1 cellular context compared by ENCODE assay signal in the genomic region with DNA sequence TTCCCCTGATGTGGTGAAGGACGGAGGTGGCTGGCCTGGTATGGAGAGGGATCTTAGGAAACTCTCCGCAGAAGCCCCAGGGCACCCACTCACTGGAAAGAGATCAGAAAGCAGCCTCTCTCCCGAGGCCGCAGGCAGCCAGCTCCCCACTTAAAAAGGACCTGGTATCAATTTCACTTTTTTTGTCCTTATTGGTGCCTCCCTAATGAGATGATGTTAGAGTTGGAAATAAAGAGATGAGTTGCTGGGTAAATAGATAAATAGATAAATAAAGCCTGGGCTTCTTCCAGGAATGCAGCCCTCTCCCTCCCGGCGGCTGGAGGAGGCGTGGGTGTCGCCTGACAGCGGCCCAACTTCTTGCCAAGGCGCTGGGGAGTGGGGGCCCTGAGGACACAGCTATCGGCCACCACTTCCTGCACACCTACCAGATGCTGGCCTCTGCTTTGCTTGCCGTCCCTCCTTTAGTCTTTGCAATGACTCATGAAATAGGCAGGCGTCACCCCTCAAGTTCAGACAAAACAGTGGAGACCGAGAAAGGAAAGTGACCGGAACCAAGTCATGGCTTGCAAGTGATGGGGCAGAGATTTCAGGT.
TF ChIP-seq lines count a peak whose summit lies in the region.

No MANE protein-coding gene starts in this region.

TF ChIP-seq in K562, 482 proteins besides CTCF, POLR2A, EP300 and RAD21 (continued from another document and continues in another):
- TF ChIP-seq, protein P1, sequence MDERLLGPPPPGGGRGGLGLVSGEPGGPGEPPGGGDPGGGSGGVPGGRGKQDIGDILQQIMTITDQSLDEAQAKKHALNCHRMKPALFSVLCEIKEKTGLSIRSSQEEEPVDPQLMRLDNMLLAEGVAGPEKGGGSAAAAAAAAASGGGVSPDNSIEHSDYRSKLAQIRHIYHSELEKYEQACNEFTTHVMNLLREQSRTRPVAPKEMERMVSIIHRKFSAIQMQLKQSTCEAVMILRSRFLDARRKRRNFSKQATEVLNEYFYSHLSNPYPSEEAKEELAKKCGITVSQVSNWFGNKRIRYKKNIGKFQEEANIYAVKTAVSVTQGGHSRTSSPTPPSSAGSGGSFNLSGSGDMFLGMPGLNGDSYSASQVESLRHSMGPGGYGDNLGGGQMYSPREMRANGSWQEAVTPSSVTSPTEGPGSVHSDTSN (CRISPR knock-in tag; IDR thresholded peaks at IDR 0.05; ENCODE audit: low read depth) = no peak
- TF ChIP-seq, protein P1 (tag; conservative IDR thresholded peaks at IDR 0.05; ENCODE audit: low read depth) = no peak
- TF ChIP-seq XRCC5 (IDR thresholded peaks at IDR 0.05; ENCODE audit: low read depth, low read length) = no peak
- TF ChIP-seq, protein P2, sequence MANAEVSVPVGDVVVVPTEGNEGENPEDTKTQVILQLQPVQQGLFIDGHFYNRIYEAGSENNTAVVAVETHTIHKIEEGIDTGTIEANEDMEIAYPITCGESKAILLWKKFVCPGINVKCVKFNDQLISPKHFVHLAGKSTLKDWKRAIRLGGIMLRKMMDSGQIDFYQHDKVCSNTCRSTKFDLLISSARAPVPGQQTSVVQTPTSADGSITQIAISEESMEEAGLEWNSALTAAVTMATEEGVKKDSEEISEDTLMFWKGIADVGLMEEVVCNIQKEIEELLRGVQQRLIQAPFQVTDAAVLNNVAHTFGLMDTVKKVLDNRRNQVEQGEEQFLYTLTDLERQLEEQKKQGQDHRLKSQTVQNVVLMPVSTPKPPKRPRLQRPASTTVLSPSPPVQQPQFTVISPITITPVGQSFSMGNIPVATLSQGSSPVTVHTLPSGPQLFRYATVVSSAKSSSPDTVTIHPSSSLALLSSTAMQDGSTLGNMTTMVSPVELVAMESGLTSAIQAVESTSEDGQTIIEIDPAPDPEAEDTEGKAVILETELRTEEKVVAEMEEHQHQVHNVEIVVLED (CRISPR knock-in tag; IDR thresholded peaks at IDR 0.05) = no peak
- no peak for TF ChIP-seq NFXL1 (CRISPR knock-in tag; IDR thresholded peaks at IDR 0.05)
- TF ChIP-seq HDAC8 (tag; IDR thresholded peaks at IDR 0.05) = no peak
- TF ChIP-seq PHF20 (IDR thresholded peaks at IDR 0.05; ENCODE audit: partially characterized antibody) = no peak
- no peak for TF ChIP-seq PHF8 (IDR thresholded peaks at IDR 0.05; ENCODE audit: borderline replicate concordance, low read length)
- TF ChIP-seq NCOA2 (IDR thresholded peaks at IDR 0.05; ENCODE audit: partially characterized antibody in 2 of 2) = no peak
- peak; percentile 50 for TF ChIP-seq HDAC3 (IDR thresholded peaks at IDR 0.05; ENCODE audit: borderline replicate concordance, partially characterized antibody)
- TF ChIP-seq KLF1 (tag; IDR thresholded peaks at IDR 0.05) = no peak
- no peak for TF ChIP-seq POLR2B (IDR thresholded peaks at IDR 0.05; ENCODE audit: low read depth, partially characterized antibody)
- TF ChIP-seq XRCC3 (IDR thresholded peaks at IDR 0.05) = no peak
- no peak for TF ChIP-seq EP400 (IDR thresholded peaks at IDR 0.05)
- peak; percentile 74; the same call in 1 of the 2 replicates for TF ChIP-seq RNF2 (IDR thresholded peaks at IDR 0.05)
- TF ChIP-seq, protein P3, sequence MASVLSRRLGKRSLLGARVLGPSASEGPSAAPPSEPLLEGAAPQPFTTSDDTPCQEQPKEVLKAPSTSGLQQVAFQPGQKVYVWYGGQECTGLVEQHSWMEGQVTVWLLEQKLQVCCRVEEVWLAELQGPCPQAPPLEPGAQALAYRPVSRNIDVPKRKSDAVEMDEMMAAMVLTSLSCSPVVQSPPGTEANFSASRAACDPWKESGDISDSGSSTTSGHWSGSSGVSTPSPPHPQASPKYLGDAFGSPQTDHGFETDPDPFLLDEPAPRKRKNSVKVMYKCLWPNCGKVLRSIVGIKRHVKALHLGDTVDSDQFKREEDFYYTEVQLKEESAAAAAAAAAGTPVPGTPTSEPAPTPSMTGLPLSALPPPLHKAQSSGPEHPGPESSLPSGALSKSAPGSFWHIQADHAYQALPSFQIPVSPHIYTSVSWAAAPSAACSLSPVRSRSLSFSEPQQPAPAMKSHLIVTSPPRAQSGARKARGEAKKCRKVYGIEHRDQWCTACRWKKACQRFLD (CRISPR knock-in tag; IDR thresholded peaks at IDR 0.05) = no peak
- TF ChIP-seq MYC (IDR thresholded peaks at IDR 0.05; ENCODE audit: low read depth, low read length) = no peak
- TF ChIP-seq MYC (CRISPR knock-in tag; IDR thresholded peaks at IDR 0.05; ENCODE audit: borderline replicate concordance, low read depth) = no peak
- TF ChIP-seq, protein P4, sequence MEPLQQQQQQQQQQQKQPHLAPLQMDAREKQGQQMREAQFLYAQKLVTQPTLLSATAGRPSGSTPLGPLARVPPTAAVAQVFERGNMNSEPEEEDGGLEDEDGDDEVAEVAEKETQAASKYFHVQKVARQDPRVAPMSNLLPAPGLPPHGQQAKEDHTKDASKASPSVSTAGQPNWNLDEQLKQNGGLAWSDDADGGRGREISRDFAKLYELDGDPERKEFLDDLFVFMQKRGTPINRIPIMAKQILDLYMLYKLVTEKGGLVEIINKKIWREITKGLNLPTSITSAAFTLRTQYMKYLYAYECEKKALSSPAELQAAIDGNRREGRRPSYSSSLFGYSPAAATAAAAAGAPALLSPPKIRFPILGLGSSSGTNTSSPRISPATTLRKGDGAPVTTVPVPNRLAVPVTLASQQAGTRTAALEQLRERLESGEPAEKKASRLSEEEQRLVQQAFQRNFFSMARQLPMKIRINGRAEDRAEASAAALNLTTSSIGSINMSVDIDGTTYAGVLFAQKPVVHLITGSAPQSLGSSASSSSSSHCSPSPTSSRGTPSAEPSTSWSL (CRISPR knock-in tag; IDR thresholded peaks at IDR 0.05; ENCODE audit: borderline replicate concordance) = no peak
- no peak for TF ChIP-seq RFX1 (IDR thresholded peaks at IDR 0.05)
- TF ChIP-seq, protein P5, sequence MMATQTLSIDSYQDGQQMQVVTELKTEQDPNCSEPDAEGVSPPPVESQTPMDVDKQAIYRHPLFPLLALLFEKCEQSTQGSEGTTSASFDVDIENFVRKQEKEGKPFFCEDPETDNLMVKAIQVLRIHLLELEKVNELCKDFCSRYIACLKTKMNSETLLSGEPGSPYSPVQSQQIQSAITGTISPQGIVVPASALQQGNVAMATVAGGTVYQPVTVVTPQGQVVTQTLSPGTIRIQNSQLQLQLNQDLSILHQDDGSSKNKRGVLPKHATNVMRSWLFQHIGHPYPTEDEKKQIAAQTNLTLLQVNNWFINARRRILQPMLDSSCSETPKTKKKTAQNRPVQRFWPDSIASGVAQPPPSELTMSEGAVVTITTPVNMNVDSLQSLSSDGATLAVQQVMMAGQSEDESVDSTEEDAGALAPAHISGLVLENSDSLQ (IDR thresholded peaks at IDR 0.05) = peak; percentile 26; the same call in 1 of the 2 replicates
- no peak for TF ChIP-seq SIRT6 (IDR thresholded peaks at IDR 0.05; ENCODE audit: low read depth, low read length)
- no peak for TF ChIP-seq ELF4 (CRISPR knock-in tag; IDR thresholded peaks at IDR 0.05)
- no peak for TF ChIP-seq POU5F1 (IDR thresholded peaks at IDR 0.05; ENCODE audit: borderline replicate concordance, low read depth, low read length, partially characterized antibody)
- no peak for TF ChIP-seq ELF1 (tag; IDR thresholded peaks at IDR 0.05)
- no peak for TF ChIP-seq HCFC1 (IDR thresholded peaks at IDR 0.05; ENCODE audit: low read depth, low read length)
- TF ChIP-seq YY1 (IDR thresholded peaks at IDR 0.05; ENCODE audit: borderline replicate concordance in 1 of 3, control insufficient read depth in 1 of 3, extremely low read depth in 1 of 3, insufficient read depth in 3 of 3, insufficient read length in 1 of 3, insufficient replicate concordance in 2 of 3, low read depth in 1 of 3, low read length in 2 of 3) = no peak
- no peak for TF ChIP-seq MTA2 (IDR thresholded peaks at IDR 0.05; ENCODE audit: low read depth)
- TF ChIP-seq FOXK1 (CRISPR knock-in tag; IDR thresholded peaks at IDR 0.05; ENCODE audit: borderline replicate concordance) = no peak
- TF ChIP-seq, protein P6, sequence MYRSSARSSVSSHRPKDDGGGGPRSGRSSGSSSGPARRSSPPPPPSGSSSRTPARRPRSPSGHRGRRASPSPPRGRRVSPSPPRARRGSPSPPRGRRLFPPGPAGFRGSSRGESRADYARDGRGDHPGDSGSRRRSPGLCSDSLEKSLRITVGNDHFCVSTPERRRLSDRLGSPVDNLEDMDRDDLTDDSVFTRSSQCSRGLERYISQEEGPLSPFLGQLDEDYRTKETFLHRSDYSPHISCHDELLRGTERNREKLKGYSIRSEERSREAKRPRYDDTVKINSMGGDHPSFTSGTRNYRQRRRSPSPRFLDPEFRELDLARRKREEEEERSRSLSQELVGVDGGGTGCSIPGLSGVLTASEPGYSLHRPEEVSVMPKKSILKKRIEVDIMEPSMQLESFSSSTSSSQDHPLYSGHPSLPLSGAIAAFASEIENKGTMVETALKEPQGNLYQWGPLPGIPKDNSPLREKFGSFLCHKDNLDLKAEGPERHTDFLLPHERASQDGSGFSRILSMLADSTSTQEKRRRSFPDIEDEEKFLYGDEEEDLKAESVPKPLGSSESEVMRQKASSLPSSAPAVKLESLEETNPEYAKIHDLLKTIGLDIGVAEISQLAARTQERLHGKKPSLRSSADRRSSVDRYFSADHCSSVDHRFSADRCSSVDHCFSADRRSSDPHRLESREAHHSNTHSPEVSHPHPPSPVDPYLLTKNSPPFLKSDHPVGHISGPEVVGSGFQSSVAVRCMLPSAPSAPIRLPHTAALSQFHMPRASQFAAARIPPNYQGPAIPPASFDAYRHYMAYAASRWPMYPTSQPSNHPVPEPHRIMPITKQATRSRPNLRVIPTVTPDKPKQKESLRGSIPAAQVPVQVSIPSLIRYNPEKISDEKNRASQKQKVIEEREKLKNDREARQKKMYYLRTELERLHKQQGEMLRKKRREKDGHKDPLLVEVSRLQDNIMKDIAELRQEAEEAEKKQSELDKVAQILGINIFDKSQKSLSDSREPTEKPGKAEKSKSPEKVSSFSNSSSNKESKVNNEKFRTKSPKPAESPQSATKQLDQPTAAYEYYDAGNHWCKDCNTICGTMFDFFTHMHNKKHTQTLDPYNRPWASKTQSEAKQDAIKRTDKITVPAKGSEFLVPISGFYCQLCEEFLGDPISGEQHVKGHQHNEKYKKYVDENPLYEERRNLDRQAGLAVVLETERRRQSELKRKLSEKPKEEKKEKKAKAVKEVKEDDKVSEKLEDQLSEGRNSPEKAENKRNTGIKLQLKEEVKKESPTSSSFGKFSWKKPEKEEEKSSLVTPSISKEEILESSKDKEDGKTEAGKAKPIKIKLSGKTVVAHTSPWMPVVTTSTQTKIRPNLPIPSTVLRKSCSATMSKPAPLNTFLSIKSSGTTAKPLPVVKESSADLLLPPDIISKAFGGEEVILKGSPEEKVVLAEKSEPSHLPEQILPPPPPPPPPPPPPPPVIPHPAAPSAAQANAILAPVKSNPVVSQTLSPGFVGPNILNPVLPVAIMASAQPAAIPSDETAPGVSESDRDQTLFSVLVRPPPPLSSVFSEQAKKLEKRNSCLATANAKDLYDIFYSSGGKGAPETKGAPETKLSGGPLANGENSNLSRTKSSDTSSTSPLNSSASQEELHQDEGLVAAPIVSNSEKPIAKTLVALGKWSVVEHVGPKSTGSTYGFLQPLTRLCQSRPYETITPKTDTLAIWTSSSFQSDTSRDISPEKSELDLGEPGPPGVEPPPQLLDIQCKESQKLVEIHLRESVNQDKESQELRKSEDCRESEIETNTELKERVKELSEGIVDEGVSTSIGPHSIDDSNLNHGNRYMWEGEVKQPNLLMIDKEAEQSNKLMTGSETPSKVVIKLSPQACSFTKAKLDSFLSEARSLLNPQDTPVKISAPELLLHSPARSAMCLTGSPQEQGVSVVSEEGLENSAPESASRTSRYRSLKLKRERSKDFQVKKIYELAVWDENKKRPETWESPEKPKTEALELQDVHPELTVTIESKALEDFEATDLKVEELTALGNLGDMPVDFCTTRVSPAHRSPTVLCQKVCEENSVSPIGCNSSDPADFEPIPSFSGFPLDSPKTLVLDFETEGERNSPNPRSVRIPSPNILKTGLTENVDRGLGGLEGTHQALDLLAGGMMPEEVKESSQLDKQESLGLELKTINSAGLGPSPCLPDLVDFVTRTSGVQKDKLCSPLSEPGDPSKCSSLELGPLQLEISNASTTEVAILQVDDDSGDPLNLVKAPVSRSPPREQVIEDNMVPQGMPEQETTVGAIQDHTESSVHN (IDR thresholded peaks at IDR 0.05; ENCODE audit: borderline replicate concordance in 1 of 2, low read depth in 1 of 2) = peak in 1 of 2 experiments; percentile 59; a peak in 1 of 4 replicates
- TF ChIP-seq ZNF436 (CRISPR knock-in tag; IDR thresholded peaks at IDR 0.05) = no peak
- TF ChIP-seq FOXP1 (CRISPR knock-in tag; IDR thresholded peaks at IDR 0.05) = no peak
- TF ChIP-seq, protein P7, sequence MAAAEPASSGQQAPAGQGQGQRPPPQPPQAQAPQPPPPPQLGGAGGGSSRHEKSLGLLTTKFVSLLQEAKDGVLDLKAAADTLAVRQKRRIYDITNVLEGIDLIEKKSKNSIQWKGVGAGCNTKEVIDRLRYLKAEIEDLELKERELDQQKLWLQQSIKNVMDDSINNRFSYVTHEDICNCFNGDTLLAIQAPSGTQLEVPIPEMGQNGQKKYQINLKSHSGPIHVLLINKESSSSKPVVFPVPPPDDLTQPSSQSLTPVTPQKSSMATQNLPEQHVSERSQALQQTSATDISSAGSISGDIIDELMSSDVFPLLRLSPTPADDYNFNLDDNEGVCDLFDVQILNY (CRISPR knock-in tag; IDR thresholded peaks at IDR 0.05) = no peak
- no peak for TF ChIP-seq GTF2A2 (tag; IDR thresholded peaks at IDR 0.05)
- no peak for TF ChIP-seq SIN3A (IDR thresholded peaks at IDR 0.05; ENCODE audit: borderline replicate concordance in 2 of 2, control insufficient read depth in 1 of 2, low read depth in 2 of 2, low read length in 2 of 2)
- no peak for TF ChIP-seq NR1H2 (CRISPR knock-in tag; IDR thresholded peaks at IDR 0.05)
- TF ChIP-seq, protein P8, sequence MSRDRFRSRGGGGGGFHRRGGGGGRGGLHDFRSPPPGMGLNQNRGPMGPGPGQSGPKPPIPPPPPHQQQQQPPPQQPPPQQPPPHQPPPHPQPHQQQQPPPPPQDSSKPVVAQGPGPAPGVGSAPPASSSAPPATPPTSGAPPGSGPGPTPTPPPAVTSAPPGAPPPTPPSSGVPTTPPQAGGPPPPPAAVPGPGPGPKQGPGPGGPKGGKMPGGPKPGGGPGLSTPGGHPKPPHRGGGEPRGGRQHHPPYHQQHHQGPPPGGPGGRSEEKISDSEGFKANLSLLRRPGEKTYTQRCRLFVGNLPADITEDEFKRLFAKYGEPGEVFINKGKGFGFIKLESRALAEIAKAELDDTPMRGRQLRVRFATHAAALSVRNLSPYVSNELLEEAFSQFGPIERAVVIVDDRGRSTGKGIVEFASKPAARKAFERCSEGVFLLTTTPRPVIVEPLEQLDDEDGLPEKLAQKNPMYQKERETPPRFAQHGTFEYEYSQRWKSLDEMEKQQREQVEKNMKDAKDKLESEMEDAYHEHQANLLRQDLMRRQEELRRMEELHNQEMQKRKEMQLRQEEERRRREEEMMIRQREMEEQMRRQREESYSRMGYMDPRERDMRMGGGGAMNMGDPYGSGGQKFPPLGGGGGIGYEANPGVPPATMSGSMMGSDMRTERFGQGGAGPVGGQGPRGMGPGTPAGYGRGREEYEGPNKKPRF (IDR thresholded peaks at IDR 0.05; ENCODE audit: low read depth, low read length) = no peak
